Comparison of ENCODE assay signal across 8 cellular contexts in the genomic region with DNA sequence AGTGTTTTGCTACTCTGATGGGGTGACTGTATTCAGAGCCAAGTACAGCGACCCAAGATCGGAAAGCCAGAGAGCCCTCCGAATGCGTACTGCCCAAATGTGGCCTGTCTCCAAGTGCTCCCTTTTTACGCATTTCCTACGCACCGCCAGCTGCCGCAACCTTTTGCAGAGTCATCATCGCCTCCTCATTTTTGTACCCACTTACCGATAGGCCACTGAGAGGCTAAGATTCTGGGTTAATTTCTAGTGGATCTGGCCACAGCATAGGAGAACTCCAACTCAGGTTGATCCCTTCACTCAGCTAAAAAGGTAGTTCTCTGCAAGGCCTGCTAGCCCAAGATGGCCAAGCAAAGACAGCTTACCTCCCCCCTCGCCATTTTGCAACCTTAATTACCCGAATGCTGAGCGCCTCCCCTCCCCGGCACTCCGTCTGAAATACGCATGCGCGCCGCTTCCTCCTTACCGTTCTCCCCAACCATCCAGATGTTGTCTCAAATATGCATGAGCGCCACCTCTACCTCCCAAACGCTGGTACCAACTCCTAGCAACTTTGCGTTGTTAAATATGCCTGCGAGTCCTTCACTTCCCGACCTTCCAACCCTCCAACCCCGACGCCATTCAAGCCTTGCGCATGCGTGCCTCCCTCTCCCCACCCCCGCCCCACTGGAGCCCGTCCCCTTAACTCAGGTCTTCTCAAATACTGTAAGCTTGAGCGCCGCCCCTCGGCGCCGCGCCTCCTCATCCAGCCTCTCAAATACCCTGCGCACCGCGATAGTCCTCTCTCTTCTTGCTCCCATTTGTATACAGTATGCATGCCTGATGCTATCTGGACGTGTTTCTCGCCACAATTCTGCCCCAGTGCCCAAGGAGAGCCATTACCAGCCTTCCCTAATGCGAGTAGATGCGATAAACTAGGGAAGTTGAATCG. TPM values are rescaled to one million over a fixed set of nuclear protein-coding genes. Genes with fewer than 3 reads are reported as not detected.
A peak's percentile ranks its signal among the peaks of the same experiment; 100 is the strongest.
DNase-seq lines count a peak whose midpoint lies in the region; ATAC-seq and TF ChIP-seq lines count a peak whose summit lies in the region.

No MANE protein-coding gene starts in this region.

- TF ChIP-seq POLR2A in GM18951 (IDR thresholded peaks at IDR 0.05; ENCODE audit: extremely low read depth, insufficient read depth, insufficient read length): peak; percentile 60

- TF ChIP-seq CTCF in AG09319 (IDR thresholded peaks at IDR 0.05; ENCODE audit: low read depth, low read length) (peak; percentile 23), kidney epithelial cell (IDR thresholded peaks at IDR 0.05; ENCODE audit: insufficient read depth, low read length, poor library complexity, severe bottlenecking) (peak; percentile 23)

- H3K27me3 ChIP-seq in kidney epithelial cell (ENCODE audit: control insufficient read depth, insufficient read depth, low read length): no peaks in the 10 kb centered on the region

- H3K4me3 ChIP-seq in kidney epithelial cell (ENCODE audit: low read depth, low read length): peak overlapping the region; percentile 70

- in situ Hi-C loops in GM18951 (cut with MboI; ENCODE audit: low sequenced_read_pairs, unreplicated experiment): no loop called here

- no peaks in the 10 kb centered on the region for H3K36me3 ChIP-seq in kidney epithelial cell (ENCODE audit: control insufficient read depth, insufficient read depth, low read length)

- peak; percentile 89 for ATAC-seq in HG03175 (IDR thresholded peaks at IDR 0.05; ENCODE audit: unreplicated experiment)

- DNase-seq in AG09319 (ENCODE audit: extremely low read depth, low read depth): peak; percentile 76
- peak; percentile 73 for DNase-seq in NCI-H226
- DNase-seq in activated CD4-positive, CD25-positive, alpha-beta regulatory T cell (lab: John Stamatoyannopoulos, UW): peak; percentile 66 to 78 (median 70)
- DNase-seq in central memory CD4-positive, alpha-beta T cell: peak; percentile 81
- peak; percentile 58 for DNase-seq in kidney epithelial cell (ENCODE audit: low read depth)
- DNase-seq in stimulated activated CD4-positive, alpha-beta T cell treated with anti-CD3 and anti-CD28 coated beads, Interleukin-15, amount 100 ng/mL, for 24 hours: peak; percentile 84

RNA-seq across cellular contexts. Expression of gene ZCCHC13, which starts 11.8 kb away (rescaled TPM):
- total RNA-seq in kidney epithelial cell: not detected in 2 replicates

Comparison
In these comparisons a context has a peak if more than half of its experiments do, and no peak if none do; other contexts are left out.
1. Peak in every context shown above with its lines: DNase-seq, ATAC-seq and H3K4me3 ChIP-seq.